10 cellular contexts compared by ENCODE assay signal in the genomic region with DNA sequence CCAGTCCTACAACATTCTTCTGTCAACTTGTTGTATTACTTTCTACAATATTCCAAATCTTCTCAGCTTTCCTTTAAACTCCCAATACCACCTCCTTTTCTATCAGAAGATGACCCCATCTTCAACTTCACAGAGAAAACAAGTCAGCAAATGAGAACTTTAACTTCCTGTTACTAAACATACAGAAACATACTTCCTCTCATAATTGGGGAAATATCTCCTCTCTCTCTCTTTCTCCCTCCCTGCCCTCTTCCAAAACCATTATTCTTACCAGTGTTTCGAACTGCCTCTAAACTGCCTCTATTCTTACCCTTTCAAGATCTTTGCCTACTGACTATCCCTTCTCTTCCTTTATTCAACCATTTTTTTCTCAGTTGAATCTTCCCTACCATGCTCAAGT. TPM values are rescaled to one million over a fixed set of nuclear protein-coding genes. Genes with fewer than 3 reads are reported as not detected.
DNase-seq lines count a peak whose midpoint lies in the region; ATAC-seq and TF ChIP-seq lines count a peak whose summit lies in the region.
"Had no signal": no experiment of that assay in that cellular context is flagged by ENCODE, and none has a peak within 500 bp of the region (broad histone marks: within the 10 kb centered on the region; RNA-seq: fewer than 3 reads in every experiment).

No MANE protein-coding gene starts in this region.

- H3K36me3 Mint-ChIP-seq in WTC11: no peaks in the 10 kb centered on the region

- ATAC-seq in Right ventricle myocardium superior (ENCODE audit: poor library complexity) (no peak), WTC11 (no peak), right lobe of liver (no peak), HG02571 (IDR thresholded peaks at IDR 0.05; ENCODE audit: unreplicated experiment) (no peak)

- TF ChIP-seq POLR2A in right lobe of liver (IDR thresholded peaks at IDR 0.05): no peak

- no peak overlapping the region for H3K4me3 Mint-ChIP-seq in WTC11

- 0 out of 2 replicates have a peak overlapping the region, but pooled peaks have one; percentile 30 for H3K27ac Mint-ChIP-seq in WTC11

- H3K27me3 Mint-ChIP-seq in WTC11 (ENCODE audit: low read depth): no peaks in the 10 kb centered on the region

- H3K36me3 ChIP-seq in left ventricle myocardium inferior: no peaks in the 10 kb centered on the region
- H3K36me3 ChIP-seq in right lobe of liver: no peaks in the 10 kb centered on the region
- no peaks in the 10 kb centered on the region for H3K36me3 ChIP-seq in urinary bladder (ENCODE audit: insufficient read depth)

- H3K27ac ChIP-seq in left ventricle myocardium inferior (replicated peaks) (peak overlapping the region; percentile 91), right lobe of liver (peak overlapping the region; percentile 94 to 99 (median 98)), urinary bladder (ENCODE audit: low read depth) (peak overlapping the region; percentile 5)

- H3K9me3 ChIP-seq in left ventricle myocardium inferior (replicated peaks): no peaks in the 10 kb centered on the region
- H3K9me3 ChIP-seq in right lobe of liver: no peaks in the 10 kb centered on the region

- intact Hi-C loops in left ventricle myocardium inferior (cut with micrococcal nuclease): no loop called here
- intact Hi-C loops in Right ventricle myocardium superior (cut with DNase I): no loop called here
- intact Hi-C loops in right lobe of liver (cut with DNase I): no loop called here

- no peaks in the 10 kb centered on the region for H3K9me3 Mint-ChIP-seq in WTC11

- no peak overlapping the region for H3K4me3 ChIP-seq in left ventricle myocardium inferior
- H3K4me3 ChIP-seq in right lobe of liver: no peak overlapping the region
- no peak overlapping the region for H3K4me3 ChIP-seq in urinary bladder (ENCODE audit: low read depth, low read length)

- POLR2A ChIA-PET in WTC11 (lab: Charles Lee): no interaction called here

- peaks cover 29% of the 10 kb centered on the region for H3K4me1 Mint-ChIP-seq in WTC11

- peaks cover 77% of the 10 kb centered on the region for H3K4me1 ChIP-seq in left ventricle myocardium inferior
- H3K4me1 ChIP-seq in right lobe of liver: peaks cover 0 to 40% (median 4%) of the 10 kb centered on the region in 4 donors
- no peaks in the 10 kb centered on the region for H3K4me1 ChIP-seq in urinary bladder (ENCODE audit: insufficient read depth)

- H3K27me3 ChIP-seq in left ventricle myocardium inferior (ENCODE audit: low read depth) (no peaks in the 10 kb centered on the region), right lobe of liver (no peaks in the 10 kb centered on the region)

- TF ChIP-seq CTCF in left ventricle myocardium inferior (IDR thresholded peaks at IDR 0.05; ENCODE audit: borderline replicate concordance): no peak
- no peak for TF ChIP-seq CTCF in WTC11 (IDR thresholded peaks at IDR 0.05)
- no peak for TF ChIP-seq CTCF in right lobe of liver (IDR thresholded peaks at IDR 0.05)

- WGBS in right lobe of liver (ENCODE audit: insufficient coverage, low coverage, low lambda C conversion rate, missing lambda C conversion rate): 42% methylated on average over 1 of the region's 1 CpG
- 85% methylated on average over 1 of the region's 1 CpG for WGBS in urinary bladder

- CTCF ChIA-PET in WTC11 (lab: Charles Lee): no interaction called here

- DNase-seq in left ventricle myocardium inferior (no peak), Right ventricle myocardium superior (no peak), WTC11 (ENCODE audit: low spot score) (no peak), right lobe of liver (no peak), T-helper 9 cell (no peak), AG20443 (ENCODE audit: low spot score) (no peak)
- DNase-seq: COR-L47; stimulated activated CD4-positive, alpha-beta T cell treated with anti-CD3 and anti-CD28 coated beads, Interleukin-4, amount 100 ng/mL, for 24 hours had no signal

TF ChIP-seq in WTC11, 78 proteins besides CTCF, POLR2A, EP300 and RAD21:
- TF ChIP-seq MXD4 (CRISPR knock-in tag; IDR thresholded peaks at IDR 0.05; ENCODE audit: borderline replicate concordance) (no peak), JUN (CRISPR knock-in tag; IDR thresholded peaks at IDR 0.05) (no peak), NFATC4 (CRISPR knock-in tag; IDR thresholded peaks at IDR 0.05) (no peak), ZNF232 (CRISPR knock-in tag; IDR thresholded peaks at IDR 0.05) (no peak), TCF7 (CRISPR knock-in tag; IDR thresholded peaks at IDR 0.05; ENCODE audit: low read depth) (no peak), HMGA2 (CRISPR knock-in tag; IDR thresholded peaks at IDR 0.05) (no peak), ZBTB21 (CRISPR knock-in tag; IDR thresholded peaks at IDR 0.05; ENCODE audit: borderline replicate concordance) (no peak), ZNF423 (CRISPR knock-in tag; IDR thresholded peaks at IDR 0.05) (no peak), SMAD3 (CRISPR knock-in tag; IDR thresholded peaks at IDR 0.05; ENCODE audit: borderline replicate concordance) (no peak)
- TF ChIP-seq, protein P1, sequence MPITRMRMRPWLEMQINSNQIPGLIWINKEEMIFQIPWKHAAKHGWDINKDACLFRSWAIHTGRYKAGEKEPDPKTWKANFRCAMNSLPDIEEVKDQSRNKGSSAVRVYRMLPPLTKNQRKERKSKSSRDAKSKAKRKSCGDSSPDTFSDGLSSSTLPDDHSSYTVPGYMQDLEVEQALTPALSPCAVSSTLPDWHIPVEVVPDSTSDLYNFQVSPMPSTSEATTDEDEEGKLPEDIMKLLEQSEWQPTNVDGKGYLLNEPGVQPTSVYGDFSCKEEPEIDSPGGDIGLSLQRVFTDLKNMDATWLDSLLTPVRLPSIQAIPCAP (CRISPR knock-in tag; IDR thresholded peaks at IDR 0.05): no peak
- TF ChIP-seq, protein P2, sequence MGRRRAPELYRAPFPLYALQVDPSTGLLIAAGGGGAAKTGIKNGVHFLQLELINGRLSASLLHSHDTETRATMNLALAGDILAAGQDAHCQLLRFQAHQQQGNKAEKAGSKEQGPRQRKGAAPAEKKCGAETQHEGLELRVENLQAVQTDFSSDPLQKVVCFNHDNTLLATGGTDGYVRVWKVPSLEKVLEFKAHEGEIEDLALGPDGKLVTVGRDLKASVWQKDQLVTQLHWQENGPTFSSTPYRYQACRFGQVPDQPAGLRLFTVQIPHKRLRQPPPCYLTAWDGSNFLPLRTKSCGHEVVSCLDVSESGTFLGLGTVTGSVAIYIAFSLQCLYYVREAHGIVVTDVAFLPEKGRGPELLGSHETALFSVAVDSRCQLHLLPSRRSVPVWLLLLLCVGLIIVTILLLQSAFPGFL (CRISPR knock-in tag; IDR thresholded peaks at IDR 0.05; ENCODE audit: borderline replicate concordance): no peak
- TF ChIP-seq, protein P3, sequence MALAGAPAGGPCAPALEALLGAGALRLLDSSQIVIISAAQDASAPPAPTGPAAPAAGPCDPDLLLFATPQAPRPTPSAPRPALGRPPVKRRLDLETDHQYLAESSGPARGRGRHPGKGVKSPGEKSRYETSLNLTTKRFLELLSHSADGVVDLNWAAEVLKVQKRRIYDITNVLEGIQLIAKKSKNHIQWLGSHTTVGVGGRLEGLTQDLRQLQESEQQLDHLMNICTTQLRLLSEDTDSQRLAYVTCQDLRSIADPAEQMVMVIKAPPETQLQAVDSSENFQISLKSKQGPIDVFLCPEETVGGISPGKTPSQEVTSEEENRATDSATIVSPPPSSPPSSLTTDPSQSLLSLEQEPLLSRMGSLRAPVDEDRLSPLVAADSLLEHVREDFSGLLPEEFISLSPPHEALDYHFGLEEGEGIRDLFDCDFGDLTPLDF (CRISPR knock-in tag; IDR thresholded peaks at IDR 0.05): no peak
- TF ChIP-seq, protein P4, sequence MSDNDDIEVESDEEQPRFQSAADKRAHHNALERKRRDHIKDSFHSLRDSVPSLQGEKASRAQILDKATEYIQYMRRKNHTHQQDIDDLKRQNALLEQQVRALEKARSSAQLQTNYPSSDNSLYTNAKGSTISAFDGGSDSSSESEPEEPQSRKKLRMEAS (CRISPR knock-in tag; IDR thresholded peaks at IDR 0.05): no peak
TF ChIP-seq in WTC11: peak in this region for 0.

RNA-seq across cellular contexts. Expression of a gene that starts 1.7 kb away (rescaled TPM):
- total RNA-seq in left ventricle myocardium inferior (34.1 TPM), Right ventricle myocardium superior (21.2 TPM), WTC11 (2021) (58.2 to 68.3 TPM (median 63.7 TPM) in 3 replicates), right lobe of liver (10 to 100 TPM; 20.7 to 30.9 (median 26.9) TPM), urinary bladder (94.3 TPM)
- polyA plus RNA-seq in urinary bladder: 47.8 TPM

RNA-seq across cellular contexts. Expression of a gene that starts 2.8 kb away (rescaled TPM):
- total RNA-seq in left ventricle myocardium inferior (680 TPM), Right ventricle myocardium superior (479 TPM), WTC11 (2021) (54.5 to 59.4 TPM (median 58.2 TPM) in 3 replicates), right lobe of liver (10 to 100 TPM; 17.5 to 24.5 (median 20.0) TPM), urinary bladder (92.7 TPM)
- polyA plus RNA-seq in urinary bladder: 24.8 TPM

RNA-seq across cellular contexts. Expression of a gene that starts 54.9 kb away (rescaled TPM):
- total RNA-seq in left ventricle myocardium inferior (15.0 TPM), Right ventricle myocardium superior (11.9 TPM), WTC11 (2021) (11.5 to 14.3 TPM (median 13.3 TPM) in 3 replicates), right lobe of liver (10 to 100 TPM in 3 of 6 experiments, 1 to 10 TPM in 3; 8.5 to 10.8 (median 10.1) TPM), urinary bladder (20.7 TPM)
- 10.2 TPM for polyA plus RNA-seq in urinary bladder

RNA-seq across cellular contexts. Expression of a gene that starts 54.9 kb away (rescaled TPM):
- total RNA-seq in left ventricle myocardium inferior: 9.9 TPM
- total RNA-seq in Right ventricle myocardium superior: 9.1 TPM
- 17.9 to 23.2 TPM (median 20.0 TPM) in 3 replicates for total RNA-seq in WTC11 (2021)
- total RNA-seq in right lobe of liver: 10 to 100 TPM in 3 of 6 experiments, 1 to 10 TPM in 3; 5.8 to 19.5 (median 8.6) TPM
- total RNA-seq in urinary bladder: 33.5 TPM
- 12.5 TPM for polyA plus RNA-seq in urinary bladder

Comparison
In these comparisons a context has a peak if more than half of its experiments do, and no peak if none do; other contexts are left out.
1. H3K27ac ChIP-seq: peak in every context shown above with its lines; median percentile 98 in right lobe of liver; 91 in left ventricle myocardium inferior; 5 in urinary bladder.